ENCODE assay signal across 8 cellular contexts in the genomic region with DNA sequence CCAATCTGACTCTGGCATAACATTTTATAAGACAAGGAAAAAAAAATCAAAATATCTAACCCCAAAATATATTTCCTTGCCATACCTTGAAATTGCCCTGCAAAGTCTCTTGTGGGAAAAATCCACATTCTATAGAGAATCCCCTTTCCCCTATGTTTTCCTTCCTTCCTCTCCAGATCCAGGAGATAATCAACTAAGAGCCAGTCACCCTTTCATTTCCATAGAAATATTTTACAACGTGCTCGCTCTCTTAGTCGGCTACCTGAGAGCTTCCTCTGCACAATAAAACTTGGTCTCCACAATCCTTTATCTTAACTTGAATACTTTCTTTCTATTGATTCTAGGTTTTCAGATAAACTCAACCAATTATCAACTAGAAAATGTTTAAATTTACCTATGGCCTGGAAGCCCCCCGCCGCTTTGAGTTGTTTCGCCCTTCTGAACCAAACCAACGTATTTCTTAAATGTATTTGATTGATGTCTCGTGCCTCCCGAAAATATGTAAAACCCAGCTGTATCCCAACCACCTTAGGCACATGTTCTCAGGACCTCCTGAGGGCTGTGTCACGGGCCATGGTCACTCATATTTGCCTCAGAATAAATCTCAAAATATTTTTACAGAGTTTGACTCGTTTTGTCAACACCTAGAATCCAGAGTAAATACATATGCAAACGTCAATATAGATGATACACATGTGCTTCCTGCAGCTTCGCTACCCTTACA. TPM values are rescaled to one million over a fixed set of nuclear protein-coding genes. Genes with fewer than 3 reads are reported as not detected.
DNase-seq lines count a peak whose midpoint lies in the region; ATAC-seq and TF ChIP-seq lines count a peak whose summit lies in the region.

No MANE protein-coding gene starts in this region.

- peak overlapping the region; percentile 56 for H3K4me2 ChIP-seq in trophoblast cell (ENCODE audit: low read length)

- peak overlapping the region; percentile 93 for H2AFZ ChIP-seq in trophoblast cell (ENCODE audit: insufficient read depth, low read length, poor library complexity)

- H4K8ac ChIP-seq in trophoblast cell (ENCODE audit: low read depth, low read length) = peak overlapping the region; percentile 94

- H2BK12ac ChIP-seq in trophoblast cell (ENCODE audit: low read length) = peak overlapping the region; percentile 16

- H3K4me3 ChIP-seq in GM06990 (replicated peaks; ENCODE audit: low read depth, low read length) = peak overlapping the region; percentile 96
- peak overlapping the region; percentile 69 to 92 (median 86) for H3K4me3 ChIP-seq in esophagus muscularis mucosa
- H3K4me3 ChIP-seq in trophoblast cell (ENCODE audit: low read depth, low read length) = peak overlapping the region; percentile 80

- peak overlapping the region; percentile 94 for H2BK120ac ChIP-seq in trophoblast cell (ENCODE audit: insufficient read depth, low read length, poor library complexity)

- H2BK5ac ChIP-seq in trophoblast cell (ENCODE audit: low read depth, low read length, poor library complexity) = peak overlapping the region; percentile 99

- peaks cover 46 to 64% (median 58%) of the 10 kb centered on the region in 4 donors for H3K4me1 ChIP-seq in esophagus muscularis mucosa
- peaks cover 2 to 13% of the 10 kb centered on the region in 2 experiments for H3K4me1 ChIP-seq in trophoblast cell (ENCODE audit: control insufficient read depth in 1 of 2, insufficient read depth in 2 of 2, low read length in 2 of 2)

- H2AK5ac ChIP-seq in trophoblast cell (ENCODE audit: low read length) = peak overlapping the region; percentile 7

- H4K12ac ChIP-seq in trophoblast cell (ENCODE audit: low read depth, low read length) = peak overlapping the region; percentile 89

- TF ChIP-seq CTCF in GM06990 (IDR thresholded peaks at IDR 0.05; ENCODE audit: insufficient read depth, low read length, poor library complexity, severe bottlenecking) (no peak), esophagus muscularis mucosa (IDR thresholded peaks at IDR 0.05) (no peak)

- no peaks in the 10 kb centered on the region for H3K36me3 ChIP-seq in GM06990 (ENCODE audit: control insufficient read depth, insufficient read depth, low read length)
- no peaks in the 10 kb centered on the region for H3K36me3 ChIP-seq in esophagus muscularis mucosa
- H3K36me3 ChIP-seq in trophoblast cell (ENCODE audit: control insufficient read depth in 1 of 2, insufficient read depth in 2 of 2, low read length in 2 of 2) = peaks cover 3% of the 10 kb centered on the region in 2 experiments

- H3K23ac ChIP-seq in trophoblast cell (ENCODE audit: low read length) = no peak overlapping the region

- no peaks in the 10 kb centered on the region for H3K27me3 ChIP-seq in GM06990 (replicated peaks; ENCODE audit: control insufficient read depth, insufficient read depth, low read length)
- no peaks in the 10 kb centered on the region for H3K27me3 ChIP-seq in esophagus muscularis mucosa
- no peaks in the 10 kb centered on the region for H3K27me3 ChIP-seq in trophoblast cell (ENCODE audit: insufficient read depth, low read length)

- H3K14ac ChIP-seq in trophoblast cell (ENCODE audit: low read length) = peak overlapping the region; percentile 98

- H3K18ac ChIP-seq in trophoblast cell (ENCODE audit: low read length) = peak overlapping the region; percentile 98

- peak overlapping the region; percentile 82 for H3K9ac ChIP-seq in trophoblast cell (ENCODE audit: low read length)

- H4K91ac ChIP-seq in trophoblast cell (ENCODE audit: low read depth, low read length) = peak overlapping the region; percentile 92

- 5% methylated on average over 12 of the region's 13 CpGs for WGBS in esophagus muscularis mucosa
- WGBS in trophoblast cell (ENCODE audit: extremely low coverage, insufficient coverage, insufficient read length) = no CpG with 5 or more reads among the region's 13 CpGs

- no peak for TF ChIP-seq POLR2A in esophagus muscularis mucosa (IDR thresholded peaks at IDR 0.05; ENCODE audit: low read depth)

- peaks cover 28% of the 10 kb centered on the region for H3K79me2 ChIP-seq in trophoblast cell (ENCODE audit: control insufficient read depth, insufficient read depth, low read length, poor library complexity)

- intact Hi-C loops in esophagus muscularis mucosa (cut with DNase I) = no loop called here

- H3K4ac ChIP-seq in trophoblast cell (ENCODE audit: low read depth, low read length) = peak overlapping the region; percentile 78

- H3K79me1 ChIP-seq in trophoblast cell (ENCODE audit: low read length) = peaks cover 12% of the 10 kb centered on the region

- no peak for TF ChIP-seq EP300 in esophagus muscularis mucosa (IDR thresholded peaks at IDR 0.05)

- DNase-seq in GM06990 (ENCODE audit: extremely low read depth, insufficient read length) = no peak
- peak; percentile 27 for DNase-seq in RKO (ENCODE audit: low spot score)
- no peak for DNase-seq in esophagus muscularis mucosa (ENCODE audit: extremely low spot score)
- DNase-seq in trophoblast cell = peak in 1 of 2 donors; percentile 65
- DNase-seq in AG08395 (ENCODE audit: low spot score) = no peak
- DNase-seq in DMS53 treated with DMSO at 0.1 percent for 48 hours (lab: John Stamatoyannopoulos, UW; ENCODE audit: unreplicated experiment) = no peak
- no peak for DNase-seq in stimulated activated CD4-positive, alpha-beta T cell treated with anti-CD3 and anti-CD28 coated beads, Interleukin-1b, Interleukin-23, amount 100 ng/mL, for 48 hours

- ATAC-seq in HG03354 (IDR thresholded peaks at IDR 0.05; ENCODE audit: poor library complexity, severe bottlenecking, unreplicated experiment) = no peak

- H3K27ac ChIP-seq in esophagus muscularis mucosa (replicated peaks in 1 of 4) = peak overlapping the region; percentile 96 to 98 (median 96)
- H3K27ac ChIP-seq in trophoblast cell (ENCODE audit: low read depth, low read length) = peak overlapping the region; percentile 98

- H3K9me3 ChIP-seq in esophagus muscularis mucosa (no peaks in the 10 kb centered on the region), trophoblast cell (ENCODE audit: insufficient read depth, low read depth, low read length) (no peaks in the 10 kb centered on the region)

RNA-seq across cellular contexts. Expression of a gene that starts 0.9 kb away (rescaled TPM):
- 100 to 1,000 TPM; 537 to 740 (median 698) TPM for total RNA-seq in esophagus muscularis mucosa
- 532 and 555 TPM in 2 replicates for polyA plus RNA-seq in trophoblast cell (2013)
